In the genomic region with DNA sequence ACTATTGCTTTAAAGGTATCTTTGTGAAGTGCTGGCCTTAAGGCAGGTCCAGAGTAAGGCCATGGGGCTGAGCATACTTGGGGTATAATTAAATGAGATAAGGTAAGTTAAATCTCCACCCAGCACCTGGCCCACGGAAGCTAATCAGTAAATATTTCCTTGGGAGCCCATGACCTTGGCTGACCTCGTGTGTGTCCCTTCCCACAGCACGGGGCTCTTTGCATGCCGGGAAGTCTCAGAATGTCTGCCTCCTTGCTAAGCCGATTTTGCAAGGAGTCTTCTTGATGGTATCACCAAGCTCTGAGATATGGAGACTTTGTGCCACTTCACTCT, we compare ENCODE assay signal across 10 cellular contexts. TPM values are rescaled to one million over a fixed set of nuclear protein-coding genes. Genes with fewer than 3 reads are reported as not detected.
DNase-seq lines count a peak whose midpoint lies in the region; ATAC-seq and TF ChIP-seq lines count a peak whose summit lies in the region.
"Had no signal": no experiment of that assay in that cellular context is flagged by ENCODE, and none has a peak within 500 bp of the region (broad histone marks: within the 10 kb centered on the region; RNA-seq: fewer than 3 reads in every experiment).

No MANE protein-coding gene starts in this region.

- no peaks in the 10 kb centered on the region for H3K27me3 ChIP-seq in PC-9 (ENCODE audit: insufficient read depth, low read depth)
- no peaks in the 10 kb centered on the region for H3K27me3 ChIP-seq in esophagus muscularis mucosa
- no peaks in the 10 kb centered on the region for H3K27me3 ChIP-seq in mucosa of rectum (ENCODE audit: control insufficient read depth in 2 of 2, insufficient read depth in 2 of 2, low read length in 2 of 2)
- no peaks in the 10 kb centered on the region for H3K27me3 ChIP-seq in upper lobe of left lung

- peaks cover 45% of the 10 kb centered on the region for H3K4me1 ChIP-seq in PC-9 (replicated peaks; ENCODE audit: insufficient read depth)
- peaks cover 12 to 28% (median 15%) of the 10 kb centered on the region in 4 donors for H3K4me1 ChIP-seq in esophagus muscularis mucosa
- peaks cover 5 to 6% of the 10 kb centered on the region in 2 donors for H3K4me1 ChIP-seq in mucosa of rectum (ENCODE audit: control insufficient read depth in 2 of 2, insufficient read depth in 2 of 2, low read length in 2 of 2)
- H3K4me1 ChIP-seq in upper lobe of left lung, result peaks cover 0 to 31% (median 19%) of the 10 kb centered on the region in 4 donors

- POLR2A ChIA-PET in PC-9 (lab: Charles Lee; ENCODE audit: unreplicated experiment), result interaction anchor here (0.6 kb wide), 1 partner anchor 138 kb away, joined by 7 read pairs; no protein-coding TSS in a partner anchor

- ATAC-seq in upper lobe of left lung (ENCODE audit: low FRiP score in 2 of 2) (no peak), GM21825 (IDR thresholded peaks at IDR 0.05; ENCODE audit: unreplicated experiment) (no peak)

- no peaks in the 10 kb centered on the region for H3K9me2 ChIP-seq in PC-9 (ENCODE audit: insufficient read depth)

- H3K9ac ChIP-seq in mucosa of rectum (ENCODE audit: low read depth in 1 of 2, low read length in 2 of 2), result peak overlapping the region in 1 of 2 donors; percentile 61

- H3K4me2 ChIP-seq in PC-9, result peak overlapping the region; percentile 74

- H3K79me2 ChIP-seq in PC-9 (ENCODE audit: low read depth), result no peaks in the 10 kb centered on the region

- intact Hi-C loops in PC-9 (cut with micrococcal nuclease; ENCODE audit: unreplicated experiment), result loop anchor here (5.0 kb wide), 1 partner anchor 44 kb away; the partner anchor contains the start of gene ADM
- intact Hi-C loops in esophagus muscularis mucosa (cut with DNase I), result no loop called here

- no peak overlapping the region for H2AFZ ChIP-seq in PC-9

- TF ChIP-seq POLR2A in esophagus muscularis mucosa (IDR thresholded peaks at IDR 0.05; ENCODE audit: low read depth) (no peak), upper lobe of left lung (IDR thresholded peaks at IDR 0.05) (no peak)

- H3K9me3 ChIP-seq in PC-9 (ENCODE audit: insufficient read depth, low read depth) (no peaks in the 10 kb centered on the region), esophagus muscularis mucosa (no peaks in the 10 kb centered on the region), mucosa of rectum (ENCODE audit: control insufficient read depth in 2 of 2, low read length in 2 of 2) (no peaks in the 10 kb centered on the region), upper lobe of left lung (no peaks in the 10 kb centered on the region)

- DNase-seq in PC-9 (no peak), esophagus muscularis mucosa (ENCODE audit: extremely low spot score) (no peak), upper lobe of left lung (no peak), midbrain (lab: John Stamatoyannopoulos, UW) (no peak), T-helper 1 cell (no peak)
- DNase-seq: activated T-cell treated with anti-CD3 and anti-CD28 coated beads, Interleukin-2, amount 50 U/mL, for 48 hours; DMS79 treated with DMSO at 0.1 percent for 48 hours; NCI-H187 treated with DMSO at 0.1 percent for 48 hours had no signal

- peaks cover 37% of the 10 kb centered on the region for H3F3A ChIP-seq in PC-9 (ENCODE audit: insufficient read depth, low read depth)

- CTCF ChIA-PET in PC-9 (lab: Charles Lee), result interaction anchor here (1.6 kb wide), 1 partner anchor 25 kb away, joined by 4 read pairs; no protein-coding TSS in a partner anchor

- TF ChIP-seq CTCF in PC-9 (conservative IDR thresholded peaks at IDR 0.05) (no peak), esophagus muscularis mucosa (IDR thresholded peaks at IDR 0.05) (no peak), upper lobe of left lung (IDR thresholded peaks at IDR 0.05) (no peak)

- no TSS peak for BruUV-seq in PC-9 (replicated peaks; lab: Mats Ljungman, UMichigan)

- H4K20me1 ChIP-seq in PC-9 (ENCODE audit: insufficient read depth), result no peaks in the 10 kb centered on the region

- no peak for TF ChIP-seq EP300 in esophagus muscularis mucosa (IDR thresholded peaks at IDR 0.05)
- no peak for TF ChIP-seq EP300 in upper lobe of left lung (IDR thresholded peaks at IDR 0.05)

- WGBS in esophagus muscularis mucosa, result 42% methylated on average over 5 of the region's 5 CpGs
- WGBS in upper lobe of left lung, 2 donors, result 30 to 39% methylated on average over 5 of the region's 5 CpGs

- H3K4me3 ChIP-seq in PC-9 (peak overlapping the region; percentile 35; the same call in 1 of the 2 replicates), esophagus muscularis mucosa (no peak overlapping the region), mucosa of rectum (ENCODE audit: low read length in 2 of 2) (no peak overlapping the region), upper lobe of left lung (no peak overlapping the region)

- H3K27ac ChIP-seq in PC-9 (peak overlapping the region; percentile 72), esophagus muscularis mucosa (replicated peaks in 1 of 4) (peak overlapping the region; percentile 55 to 67 (median 63)), mucosa of rectum (ENCODE audit: low read depth in 2 of 2, low read length in 2 of 2) (peak overlapping the region; percentile 72 to 82), upper lobe of left lung (peak overlapping the region; percentile 58 to 82 (median 71))

- H3K36me3 ChIP-seq in PC-9 (ENCODE audit: low read depth), result no peaks in the 10 kb centered on the region
- H3K36me3 ChIP-seq in esophagus muscularis mucosa, result no peaks in the 10 kb centered on the region
- no peaks in the 10 kb centered on the region for H3K36me3 ChIP-seq in mucosa of rectum (ENCODE audit: control insufficient read depth in 2 of 2, insufficient read depth in 2 of 2, low read length in 2 of 2)
- H3K36me3 ChIP-seq in upper lobe of left lung, result no peaks in the 10 kb centered on the region

RNA-seq across cellular contexts. Expression of gene ADM, which starts 46.5 kb away (rescaled TPM):
- total RNA-seq in PC-9 (2021) (21.9 and 22.5 TPM in 2 replicates), esophagus muscularis mucosa (100 to 1,000 TPM in 2 of 4 donors, 10 to 100 TPM in 2; 57.3 to 152 (median 105) TPM), upper lobe of left lung (10 to 100 TPM; 20.4 to 54.3 (median 46.9) TPM)

RNA-seq across cellular contexts. Expression of gene SBF2, which starts 57.4 kb away (rescaled TPM):
- total RNA-seq in PC-9 (2021) (16.4 and 18.6 TPM in 2 replicates), esophagus muscularis mucosa (10 to 100 TPM; 44.6 to 59.4 (median 53.4) TPM), upper lobe of left lung (10 to 100 TPM; 22.2 to 54.5 (median 41.2) TPM)
